ENCODE assay signal across 1 cellular context in genomic region chr15:45166792-45167630, GRCh38.
TF ChIP-seq lines count a peak whose summit lies in the region.

No MANE protein-coding gene starts in this region.

TF ChIP-seq in K562, 482 proteins besides CTCF, POLR2A, EP300 and RAD21 (continued from another document):
- TF ChIP-seq ATF6 (CRISPR knock-in tag; IDR thresholded peaks at IDR 0.05): no peak
- TF ChIP-seq MEF2D (tag; conservative IDR thresholded peaks at IDR 0.05; ENCODE audit: low read depth): no peak
- no peak for TF ChIP-seq ZNF143 (CRISPR knock-in tag; IDR thresholded peaks at IDR 0.05)
- TF ChIP-seq FOS (IDR thresholded peaks at IDR 0.05; ENCODE audit: extremely low read depth, insufficient read length): no peak
- no peak for TF ChIP-seq SIX5 (IDR thresholded peaks at IDR 0.05; ENCODE audit: borderline replicate concordance in 1 of 2, insufficient read depth in 1 of 2, low read depth in 1 of 2, low read length in 2 of 2)
- no peak for TF ChIP-seq SAFB (IDR thresholded peaks at IDR 0.05; ENCODE audit: borderline replicate concordance, low read depth, low read length)
- TF ChIP-seq SMC3 (conservative IDR thresholded peaks at IDR 0.05; ENCODE audit: insufficient read depth, low read depth, low read length): no peak
- no peak for TF ChIP-seq FOXP1 (CRISPR knock-in tag; IDR thresholded peaks at IDR 0.05)
- no peak for TF ChIP-seq NCOA4 (IDR thresholded peaks at IDR 0.05; ENCODE audit: partially characterized antibody)
- no peak for TF ChIP-seq BRF1 (IDR thresholded peaks at IDR 0.05; ENCODE audit: borderline replicate concordance, extremely low read depth, insufficient read length)
- TF ChIP-seq CHD4 (IDR thresholded peaks at IDR 0.05; ENCODE audit: insufficient read depth, insufficient replicate concordance, low read depth, low read length, poor library complexity, severe bottlenecking): no peak
- no peak for TF ChIP-seq TAL1 (IDR thresholded peaks at IDR 0.05)
- TF ChIP-seq IRF9 (tag; IDR thresholded peaks at IDR 0.05): no peak
- no peak for TF ChIP-seq ZBTB26 (CRISPR knock-in tag; IDR thresholded peaks at IDR 0.05)
- no peak for TF ChIP-seq DEAF1 (CRISPR knock-in tag; IDR thresholded peaks at IDR 0.05)
TF ChIP-seq in K562: peak in this region for 89.
